Comparison of ENCODE assay signal across 13 cellular contexts in genomic region chr2:71880287-71880686, GRCh38.
DNase-seq lines count a peak whose midpoint lies in the region; ATAC-seq, FAIRE-seq and TF ChIP-seq lines count a peak whose summit lies in the region.
"Had no signal": no experiment of that assay in that cellular context is flagged by ENCODE, and none has a peak within 500 bp of the region (broad histone marks: within the 10 kb centered on the region; RNA-seq: fewer than 3 reads in every experiment).

No MANE protein-coding gene starts in this region.

- H3K36me3 ChIP-seq in RWPE2 (ENCODE audit: low read depth) (no peaks in the 10 kb centered on the region), thoracic aorta (no peaks in the 10 kb centered on the region)

- H3K27me3 ChIP-seq in RWPE2 (ENCODE audit: insufficient read depth, poor library complexity, severe bottlenecking) (no peaks in the 10 kb centered on the region), thoracic aorta (replicated peaks; ENCODE audit: insufficient read depth) (no peaks in the 10 kb centered on the region)

- H3K4me1 ChIP-seq in RWPE2 (ENCODE audit: insufficient read depth, poor library complexity, severe bottlenecking) (peaks cover 34% of the 10 kb centered on the region), thoracic aorta (ENCODE audit: control insufficient read depth in 1 of 2, low read depth in 2 of 2) (peaks cover 34 to 51% of the 10 kb centered on the region in 2 donors)

- DNase-seq in HTR-8/SVneo (ENCODE audit: insufficient read length, low spot score) (no peak), RWPE2 (ENCODE audit: low spot score) (no peak), mesenteric fat pad (ENCODE audit: low spot score) (peak; percentile 53), thoracic aorta (ENCODE audit: low spot score) (no peak), NCI-H2171 (lab: John Stamatoyannopoulos, UW) (no peak), ureter (ENCODE audit: low spot score) (no peak)
- DNase-seq: AML-193, DMS153, NCI-H1436, NCI-H2029 treated with DMSO at 0.1 percent for 48 hours, NCI-H774 had no signal

- H3K9me3 ChIP-seq in RWPE2 (ENCODE audit: severe bottlenecking) (peaks cover 5% of the 10 kb centered on the region), thoracic aorta (no peaks in the 10 kb centered on the region)

- ATAC-seq in RWPE2 (ENCODE audit: low read depth) (no peak), thoracic aorta (ENCODE audit: insufficient number of reproducible peaks, low FRiP score, low read depth) (no peak), GM21786 (IDR thresholded peaks at IDR 0.05; ENCODE audit: unreplicated experiment) (no peak)

- H3K27ac ChIP-seq in RWPE2 (ENCODE audit: poor library complexity, severe bottlenecking) (peak overlapping the region; percentile 14), thoracic aorta (peak overlapping the region; percentile 44 to 81)

- no peak overlapping the region for H3K4me3 ChIP-seq in RWPE2 (ENCODE audit: severe bottlenecking)
- no peak overlapping the region for H3K4me3 ChIP-seq in thoracic aorta

- peak; percentile 82 for FAIRE-seq in HTR-8/SVneo (lab: Jason Lieb, UNC)
- FAIRE-seq: GM12892 had no signal

- TF ChIP-seq CTCF in RWPE2 (IDR thresholded peaks at IDR 0.05; ENCODE audit: poor library complexity, severe bottlenecking) (no peak), thoracic aorta (IDR thresholded peaks at IDR 0.05) (no peak)
